Comparison of ENCODE assay signal across 10 cellular contexts in genomic region chr2:40431600-40431955, GRCh38. TPM values are rescaled to one million over a fixed set of nuclear protein-coding genes. Genes with fewer than 3 reads are reported as not detected.
A peak's percentile ranks its signal among the peaks of the same experiment; 100 is the strongest.
DNase-seq lines count a peak whose midpoint lies in the region; ATAC-seq, FAIRE-seq and TF ChIP-seq lines count a peak whose summit lies in the region.
"Had no signal": no experiment of that assay in that cellular context is flagged by ENCODE, and none has a peak within 500 bp of the region (broad histone marks: within the 10 kb centered on the region; RNA-seq: fewer than 3 reads in every experiment).

No MANE protein-coding gene starts in this region.

- no peak overlapping the region for H3K27ac Mint-ChIP-seq in stimulated activated memory B cell treated with anti-CD40 and anti-IgM and Interleukin-4, amounts not matched to agents 10 μg/mL and 1 μg/mL and 100 μg/mL, for 72 hours
- H3K27ac Mint-ChIP-seq in mesothelial cell of epicardium, result no peak overlapping the region
- H3K27ac Mint-ChIP-seq: natural killer cell treated with Interleukin-12 subunit alpha and Interleukin-12 subunit beta and Interleukin-15 and Interleukin-18, amount 100 ng/mL, for 72 hours had no signal

- peak; percentile 12 for ATAC-seq in stimulated activated memory B cell treated with anti-CD40 and anti-IgM and Interleukin-4, amounts not matched to agents 10 μg/mL and 1 μg/mL and 100 μg/mL, for 72 hours
- ATAC-seq in GM21786 (IDR thresholded peaks at IDR 0.05; ENCODE audit: unreplicated experiment), result no peak
- no peak for ATAC-seq in activated CD4-positive, CD25-positive, alpha-beta regulatory T cell treated with anti-CD3 and anti-CD28 coated beads, Interleukin-2, amount 50 U/mL, for 24 hours
- ATAC-seq: natural killer cell treated with Interleukin-12 subunit alpha and Interleukin-12 subunit beta and Interleukin-15 and Interleukin-18, amount 100 ng/mL, for 72 hours had no signal

- no peak for TF ChIP-seq CTCF in mesothelial cell of epicardium (IDR thresholded peaks at IDR 0.05; ENCODE audit: unreplicated experiment)

- no peaks in the 10 kb centered on the region for H3K36me3 Mint-ChIP-seq in stimulated activated memory B cell treated with anti-CD40 and anti-IgM and Interleukin-4, amounts not matched to agents 10 μg/mL and 1 μg/mL and 100 μg/mL, for 72 hours
- H3K36me3 Mint-ChIP-seq in mesothelial cell of epicardium, result peaks cover 4% of the 10 kb centered on the region
- H3K36me3 Mint-ChIP-seq: natural killer cell treated with Interleukin-12 subunit alpha and Interleukin-12 subunit beta and Interleukin-15 and Interleukin-18, amount 100 ng/mL, for 72 hours had no signal

- no peaks in the 10 kb centered on the region for H3K9me3 Mint-ChIP-seq in stimulated activated memory B cell treated with anti-CD40 and anti-IgM and Interleukin-4, amounts not matched to agents 10 μg/mL and 1 μg/mL and 100 μg/mL, for 72 hours
- H3K9me3 Mint-ChIP-seq in mesothelial cell of epicardium, result no peaks in the 10 kb centered on the region

- H3K4me1 Mint-ChIP-seq in stimulated activated memory B cell treated with anti-CD40 and anti-IgM and Interleukin-4, amounts not matched to agents 10 μg/mL and 1 μg/mL and 100 μg/mL, for 72 hours, result no peaks in the 10 kb centered on the region
- peaks cover 1% of the 10 kb centered on the region for H3K4me1 Mint-ChIP-seq in mesothelial cell of epicardium

- TF ChIP-seq POLR2A in GM12891 (IDR thresholded peaks at IDR 0.05; ENCODE audit: low read depth, low read length), result no peak

- FAIRE-seq in GM12891 (lab: Jason Lieb, UNC), result no peak

- no peaks in the 10 kb centered on the region for H3K27me3 Mint-ChIP-seq in stimulated activated memory B cell treated with anti-CD40 and anti-IgM and Interleukin-4, amounts not matched to agents 10 μg/mL and 1 μg/mL and 100 μg/mL, for 72 hours
- no peaks in the 10 kb centered on the region for H3K27me3 Mint-ChIP-seq in mesothelial cell of epicardium (ENCODE audit: low read depth)
- H3K27me3 Mint-ChIP-seq: natural killer cell treated with Interleukin-12 subunit alpha and Interleukin-12 subunit beta and Interleukin-15 and Interleukin-18, amount 100 ng/mL, for 72 hours had no signal

- no peak overlapping the region for H3K4me3 Mint-ChIP-seq in stimulated activated memory B cell treated with anti-CD40 and anti-IgM and Interleukin-4, amounts not matched to agents 10 μg/mL and 1 μg/mL and 100 μg/mL, for 72 hours
- H3K4me3 Mint-ChIP-seq in mesothelial cell of epicardium, result no peak overlapping the region
- H3K4me3 Mint-ChIP-seq: natural killer cell treated with Interleukin-12 subunit alpha and Interleukin-12 subunit beta and Interleukin-15 and Interleukin-18, amount 100 ng/mL, for 72 hours had no signal

- DNase-seq in GM12891 (ENCODE audit: insufficient read length, low spot score), result no peak
- DNase-seq in SKM-1 treated with dmso at 0.1 percent for 144 hours (lab: John Stamatoyannopoulos, UW; ENCODE audit: unreplicated experiment), result peak; percentile 91
- peak; percentile 30 for DNase-seq in glomerular visceral epithelial cell (ENCODE audit: extremely low spot score)
- DNase-seq in mesothelial cell of epicardium (ENCODE audit: low spot score in 2 of 2, unreplicated experiment in 2 of 2), result no peak
- DNase-seq in NCI-H2107 treated with DMSO at 0.1 percent for 48 hours (lab: John Stamatoyannopoulos, UW; ENCODE audit: unreplicated experiment), result no peak
- DNase-seq: T1000 had no signal

TF ChIP-seq in GM12891, 5 proteins besides CTCF, POLR2A, EP300 and RAD21:
- TF ChIP-seq SPI1 (IDR thresholded peaks at IDR 0.05; ENCODE audit: low read depth, low read length) (peak; percentile 35), PAX5 (IDR thresholded peaks at IDR 0.05; ENCODE audit: insufficient read depth, low read length, severe bottlenecking) (no peak)

RNA-seq across cellular contexts. Expression of gene SLC8A1, which starts 20.3 kb away (rescaled TPM):
- 0.03 TPM for polyA plus RNA-seq in GM12891 (2012; ENCODE audit: low read depth, missing spikeins)
- total RNA-seq in mesothelial cell of epicardium, result 27.2 to 30.7 TPM (median 29.6 TPM) in 3 replicates
- total RNA-seq: natural killer cell treated with Interleukin-12 subunit alpha and Interleukin-12 subunit beta and Interleukin-15 and Interleukin-18, amount 100 ng/mL, for 72 hours had no signal

Comparison
In these comparisons a context has a peak if more than half of its experiments do, and no peak if none do; other contexts are left out.
1. DNase-seq: peak in SKM-1 treated with dmso at 0.1 percent for 144 hours (single experiment) and glomerular visceral epithelial cell (single experiment); none in GM12891 (single experiment), mesothelial cell of epicardium (0 of 2) and NCI-H2107 treated with DMSO at 0.1 percent for 48 hours (single experiment).